In the genomic region with DNA sequence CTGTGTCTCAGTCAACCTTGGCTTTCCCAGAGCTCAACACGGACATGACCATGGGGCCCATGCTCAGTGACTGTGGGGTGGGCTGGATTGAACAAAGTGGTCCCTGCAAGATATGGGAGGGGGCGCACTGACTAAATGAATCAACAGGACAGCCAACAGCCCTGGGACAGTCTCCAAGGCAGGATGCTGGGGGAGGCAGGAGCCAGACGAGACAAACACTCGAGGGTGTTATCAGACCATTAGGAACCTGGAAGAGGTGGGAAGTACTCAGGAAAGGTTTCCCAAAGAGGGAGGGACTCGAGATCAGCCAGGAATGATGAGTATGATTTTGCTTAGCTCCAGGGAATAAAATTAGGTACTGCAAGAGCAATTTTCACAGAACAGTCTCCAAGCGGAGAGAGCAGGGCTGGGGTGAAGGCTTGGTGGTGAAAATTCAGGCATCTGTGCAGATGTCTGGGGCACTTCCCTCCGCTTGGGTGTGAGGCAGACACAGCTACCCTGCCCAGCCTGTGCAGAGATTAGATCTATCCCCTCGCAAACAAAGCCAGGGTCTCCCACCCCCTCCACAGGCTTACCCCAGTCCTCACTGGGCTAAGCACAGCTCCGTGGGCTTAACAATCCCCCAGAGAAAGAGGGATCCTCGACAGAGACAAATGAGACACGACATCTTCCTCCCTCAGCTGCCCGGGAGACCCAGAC, we compare ENCODE assay signal across 15 cellular contexts.
"Had no signal": no experiment of that assay in that cellular context is flagged by ENCODE, and none has a peak within 500 bp of the region (broad histone marks: within the 10 kb centered on the region; RNA-seq: fewer than 3 reads in every experiment).

No MANE protein-coding gene starts in this region.

- H3K36me3 ChIP-seq: spleen had no signal

- H3K27me3 ChIP-seq: spleen had no signal

- H3K9me3 ChIP-seq: spleen had no signal

- H3K4me3 ChIP-seq: lung, spleen had no signal

- ATAC-seq: activated CD4-positive, CD25-positive, alpha-beta regulatory T cell treated with anti-CD3 and anti-CD28 coated beads, Interleukin-2, amount 50 U/mL, for 24 hours; effector memory CD8-positive, alpha-beta T cell; naive thymus-derived CD8-positive, alpha-beta T cell; sciatic nerve; T-cell had no signal

- H3K27ac ChIP-seq: epithelial cell of prostate had no signal

- DNase-seq: activated CD4-positive, alpha-beta T cell treated with anti-CD3 and anti-CD28 coated beads, Interleukin-2, amount 50 U/mL, for 1 hour; activated CD8-positive, alpha-beta memory T cell treated with anti-CD3 and anti-CD28 coated beads for 24 hours; anterior cingulate cortex; effector memory CD8-positive, alpha-beta T cell; foreskin melanocyte; left colon; naive thymus-derived CD8-positive, alpha-beta T cell; occipital lobe; spleen; T-cell; T-helper 9 cell had no signal
